ENCODE assay signal across 15 cellular contexts in the genomic region with DNA sequence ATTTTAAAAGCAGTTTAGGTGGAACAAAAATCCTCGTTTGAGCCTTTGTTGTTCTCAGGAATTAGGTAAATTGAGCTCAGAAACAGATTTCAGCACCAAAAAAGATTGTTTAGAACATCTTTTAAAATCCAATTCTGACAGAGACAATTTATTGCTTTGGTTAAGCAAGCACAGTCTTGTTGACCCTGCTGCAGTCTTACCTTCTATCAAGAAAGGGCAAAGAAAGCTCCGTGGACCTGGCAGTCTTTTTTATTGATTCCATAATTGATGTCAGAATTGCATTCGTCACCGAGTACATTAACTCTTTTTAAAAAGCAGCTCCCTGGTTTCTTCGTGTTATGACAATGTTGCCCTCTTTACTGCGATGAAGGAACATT.
DNase-seq lines count a peak whose midpoint lies in the region; ATAC-seq and TF ChIP-seq lines count a peak whose summit lies in the region.
"Had no signal": no experiment of that assay in that cellular context is flagged by ENCODE, and none has a peak within 500 bp of the region (broad histone marks: within the 10 kb centered on the region; RNA-seq: fewer than 3 reads in every experiment).

No MANE protein-coding gene starts in this region.

- DNase-seq in NCI-H2227 (lab: John Stamatoyannopoulos, UW; ENCODE audit: unreplicated experiment) (peak; percentile 58), hepatocyte (ENCODE audit: low spot score) (no peak), smooth muscle cell (lab: John Stamatoyannopoulos, UW; ENCODE audit: unreplicated experiment) (no peak), DMS53 (lab: John Stamatoyannopoulos, UW) (no peak), NCI-H2029 (lab: John Stamatoyannopoulos, UW) (no peak)
- DNase-seq: ACHN; C1 segment of cervical spinal cord; CD4-positive, alpha-beta T cell; DMS79 treated with DMSO at 0.1 percent for 48 hours; EL; IMR-90 had no signal

- no peaks in the 10 kb centered on the region for H3K36me3 ChIP-seq in hepatocyte (replicated peaks; ENCODE audit: insufficient read depth, low read depth)
- no peaks in the 10 kb centered on the region for H3K36me3 ChIP-seq in mucosa of rectum (ENCODE audit: control insufficient read depth in 2 of 2, insufficient read depth in 2 of 2, low read length in 2 of 2)
- H3K36me3 ChIP-seq in smooth muscle cell (ENCODE audit: low read depth), result no peaks in the 10 kb centered on the region
- H3K36me3 ChIP-seq: HAP-1 had no signal

- H3K9me3 ChIP-seq in hepatocyte (ENCODE audit: low read depth) (no peaks in the 10 kb centered on the region), mucosa of rectum (ENCODE audit: control insufficient read depth in 2 of 2, low read length in 2 of 2) (no peaks in the 10 kb centered on the region), smooth muscle cell (replicated peaks; ENCODE audit: low read depth) (no peaks in the 10 kb centered on the region)

- no peaks in the 10 kb centered on the region for H3K9me2 ChIP-seq in hepatocyte (replicated peaks; ENCODE audit: insufficient read depth)

- no peaks in the 10 kb centered on the region for H3K79me2 ChIP-seq in hepatocyte
- H3K79me2 ChIP-seq in smooth muscle cell (ENCODE audit: low read depth), result no peaks in the 10 kb centered on the region

- TF ChIP-seq CTCF in hepatocyte (IDR thresholded peaks at IDR 0.05; ENCODE audit: poor library complexity) (no peak), smooth muscle cell (IDR thresholded peaks at IDR 0.05; ENCODE audit: borderline replicate concordance, insufficient read depth, poor library complexity, severe bottlenecking) (no peak)

- WGBS in hepatocyte (ENCODE audit: low lambda C conversion rate, missing lambda C conversion rate), result 50% methylated on average over 6 of the region's 6 CpGs
- WGBS in smooth muscle cell (ENCODE audit: low lambda C conversion rate), result 65% methylated on average over 6 of the region's 6 CpGs

- H3K4me3 ChIP-seq in hepatocyte (no peak overlapping the region), mucosa of rectum (ENCODE audit: low read length in 2 of 2) (no peak overlapping the region), smooth muscle cell (no peak overlapping the region)
- H3K4me3 ChIP-seq: HAP-1 had no signal

- H4K20me1 ChIP-seq in hepatocyte (ENCODE audit: insufficient read depth, poor library complexity, severe bottlenecking) (no peaks in the 10 kb centered on the region), smooth muscle cell (ENCODE audit: low read depth) (no peaks in the 10 kb centered on the region)

- peak overlapping the region in 1 of 2 donors; percentile 31 for H3K9ac ChIP-seq in mucosa of rectum (ENCODE audit: low read depth in 1 of 2, low read length in 2 of 2)
- H3K9ac ChIP-seq in smooth muscle cell (ENCODE audit: low read depth), result no peak overlapping the region

- no peak overlapping the region for H2AFZ ChIP-seq in hepatocyte
- peak overlapping the region; percentile 32 for H2AFZ ChIP-seq in smooth muscle cell (ENCODE audit: low read depth)

- H3K4me2 ChIP-seq in hepatocyte (peak overlapping the region; percentile 17), smooth muscle cell (no peak overlapping the region)

- no peak for ATAC-seq in HG02642 (IDR thresholded peaks at IDR 0.05; ENCODE audit: poor library complexity, unreplicated experiment)
- ATAC-seq in GM21515 (IDR thresholded peaks at IDR 0.05; ENCODE audit: unreplicated experiment), result no peak

- no peaks in the 10 kb centered on the region for H3K27me3 ChIP-seq in hepatocyte
- H3K27me3 ChIP-seq in mucosa of rectum (ENCODE audit: control insufficient read depth in 2 of 2, insufficient read depth in 2 of 2, low read length in 2 of 2), result no peaks in the 10 kb centered on the region
- H3K27me3 ChIP-seq in smooth muscle cell (ENCODE audit: low read depth), result no peaks in the 10 kb centered on the region

- peaks cover 5% of the 10 kb centered on the region for H3F3A ChIP-seq in smooth muscle cell (ENCODE audit: low read depth)

- H3K27ac ChIP-seq in hepatocyte (peak overlapping the region; percentile 52), mucosa of rectum (ENCODE audit: low read depth in 2 of 2, low read length in 2 of 2) (peak overlapping the region; percentile 84 to 85), smooth muscle cell (ENCODE audit: low read depth) (no peak overlapping the region)

- H3K4me1 ChIP-seq in hepatocyte (ENCODE audit: insufficient read depth) (peaks cover 37% of the 10 kb centered on the region), mucosa of rectum (ENCODE audit: control insufficient read depth in 2 of 2, insufficient read depth in 2 of 2, low read length in 2 of 2) (peaks cover 15 to 49% of the 10 kb centered on the region in 2 donors), smooth muscle cell (ENCODE audit: low read depth) (peaks cover 5% of the 10 kb centered on the region)
- H3K4me1 ChIP-seq: HAP-1 had no signal
